ENCODE assay signal across 19 cellular contexts in genomic region chr6:137230547-137230946, GRCh38. TPM values are rescaled to one million over a fixed set of nuclear protein-coding genes. Genes with fewer than 3 reads are reported as not detected.
A peak's percentile ranks its signal among the peaks of the same experiment; 100 is the strongest.
DNase-seq lines count a peak whose midpoint lies in the region; ATAC-seq, FAIRE-seq and TF ChIP-seq lines count a peak whose summit lies in the region.
"Had no signal": no experiment of that assay in that cellular context is flagged by ENCODE, and none has a peak within 500 bp of the region (broad histone marks: within the 10 kb centered on the region; RNA-seq: fewer than 3 reads in every experiment).

No MANE protein-coding gene starts in this region.

- H3K4me1 ChIP-seq in K562 (replicated peaks in 1 of 2; ENCODE audit: control insufficient read depth in 2 of 2, insufficient read depth in 2 of 2, low read length in 2 of 2) = peaks cover 3 to 24% of the 10 kb centered on the region in 2 experiments; a peak in 3 of 5 replicates
- peaks cover 0 to 44% (median 29%) of the 10 kb centered on the region in 4 donors for H3K4me1 ChIP-seq in tibial nerve

- ATAC-seq in K562 = peak; percentile 41; the same call in 1 of the 3 replicates
- ATAC-seq in GM18511 (IDR thresholded peaks at IDR 0.05; ENCODE audit: unreplicated experiment) = no peak
- ATAC-seq in HG02885 (IDR thresholded peaks at IDR 0.05; ENCODE audit: poor library complexity, unreplicated experiment) = no peak

- no peaks in the 10 kb centered on the region for H3K9me1 ChIP-seq in K562 (ENCODE audit: control insufficient read depth, insufficient read depth, low read length)

- TF ChIP-seq CTCF in GM12864 (IDR thresholded peaks at IDR 0.05; ENCODE audit: low read depth, low read length, missing control alignments) (peak; percentile 4), K562 (IDR thresholded peaks at IDR 0.05 in 2 of 3, conservative IDR thresholded peaks at IDR 0.05 in 1 of 3; ENCODE audit: insufficient read depth in 2 of 3, low read depth in 1 of 3, low read length in 3 of 3) (no peak), tibial nerve (IDR thresholded peaks at IDR 0.05) (no peak)

- POLR2A ChIA-PET in K562 (lab: Yijun Ruan, JAX) = no interaction called here

- no peak overlapping the region for H3K4me3 ChIP-seq in GM12864 (ENCODE audit: low read depth, low read length)
- no peak overlapping the region for H3K4me3 ChIP-seq in K562
- H3K4me3 ChIP-seq in tibial nerve = no peak overlapping the region
- H3K4me3 ChIP-seq: heart left ventricle, Peyer's patch had no signal

- H3K9me3 ChIP-seq in K562 (replicated peaks; ENCODE audit: control insufficient read depth, insufficient read depth, low read depth, low read length) (no peaks in the 10 kb centered on the region), tibial nerve (no peaks in the 10 kb centered on the region)
- H3K9me3 ChIP-seq: heart left ventricle, Peyer's patch had no signal

- no peaks in the 10 kb centered on the region for H4K20me1 ChIP-seq in K562 (replicated peaks; ENCODE audit: control insufficient read depth, insufficient read depth, low read length)

- H3K27ac ChIP-seq in K562 (ENCODE audit: extremely low read depth, low read depth, low read length) (no peak overlapping the region), tibial nerve (no peak overlapping the region)

- no peak for FAIRE-seq in K562 (lab: Jason Lieb, UNC)
- FAIRE-seq: H54 had no signal

- no TSS peak for BruUV-seq in K562 (replicated peaks; lab: Mats Ljungman, UMichigan)

- TF ChIP-seq EP300 in K562 (IDR thresholded peaks at IDR 0.05; ENCODE audit: low read length) = no peak
- TF ChIP-seq EP300 in tibial nerve (IDR thresholded peaks at IDR 0.05) = peak in 1 of 2 donors; percentile 17

- H2AFZ ChIP-seq in K562 (ENCODE audit: low read depth, low read length) = no peak overlapping the region

- intact Hi-C loops in K562 (cut with micrococcal nuclease) = no loop called here

- H3K27me3 ChIP-seq in K562 (ENCODE audit: control insufficient read depth in 2 of 2, insufficient read depth in 2 of 2, low read length in 2 of 2) = peaks cover 0 to 11% of the 10 kb centered on the region in 2 experiments; a peak in 3 of 5 replicates
- H3K27me3 ChIP-seq in tibial nerve = no peaks in the 10 kb centered on the region
- H3K27me3 ChIP-seq: heart left ventricle, Peyer's patch had no signal

- CTCF ChIA-PET in K562 (lab: Yijun Ruan, JAX; ENCODE audit: low intra/inter-chr PET ratio) = no interaction called here

- no peak for TF ChIP-seq RAD21 in K562 (CRISPR knock-in tag; conservative IDR thresholded peaks at IDR 0.05 in 1 of 2, IDR thresholded peaks at IDR 0.05 in 1 of 2)

- in situ Hi-C loops in K562 (cut with MboI) = no loop called here

- DNase-seq in GM12864 (ENCODE audit: low read depth) = no peak
- DNase-seq in MV-4-11 (lab: John Stamatoyannopoulos, UW) = peak; percentile 29
- no peak for DNase-seq in K562 (ENCODE audit: extremely low read depth in 1 of 4, low spot score in 3 of 4)
- DNase-seq in pons (ENCODE audit: low spot score) = peak; percentile 74
- DNase-seq in tibial nerve (ENCODE audit: low spot score in 2 of 2) = no peak
- DNase-seq in NCI-H146 treated with DMSO at 0.1 percent for 48 hours (lab: John Stamatoyannopoulos, UW; ENCODE audit: unreplicated experiment) = no peak
- DNase-seq: DMS 273 treated with DMSO at 0.1 percent for 48 hours, heart left ventricle, KBM-7, mammary epithelial cell, NCI-H1105, NCI-H774, Peyer's patch had no signal

- TF ChIP-seq POLR2A in K562 (conservative IDR thresholded peaks at IDR 0.05) (no peak), tibial nerve (IDR thresholded peaks at IDR 0.05) (no peak)

- no peak overlapping the region for H3K4me2 ChIP-seq in K562 (ENCODE audit: insufficient read depth, low read length)

- no peaks in the 10 kb centered on the region for H3K79me2 ChIP-seq in K562 (ENCODE audit: control insufficient read depth, insufficient read depth, low read length)

- H3K36me3 ChIP-seq in K562 (ENCODE audit: control insufficient read depth, insufficient read depth, low read length) (no peaks in the 10 kb centered on the region), tibial nerve (no peaks in the 10 kb centered on the region)
- H3K36me3 ChIP-seq: heart left ventricle, Peyer's patch had no signal

- no peak overlapping the region for H3K9ac ChIP-seq in K562 (ENCODE audit: insufficient read depth in 1 of 2, low read depth in 2 of 2, low read length in 2 of 2)

- WGBS in K562 (ENCODE audit: insufficient coverage, low coverage, missing lambda C conversion rate) = 3% methylated on average over 5 of the region's 5 CpGs
- 84 to 92% methylated on average over 5 of the region's 5 CpGs for WGBS in tibial nerve, 2 donors

TF ChIP-seq in K562, 482 proteins besides CTCF, POLR2A, EP300 and RAD21:
- TF ChIP-seq ZBTB17 (CRISPR knock-in tag; IDR thresholded peaks at IDR 0.05) (no peak), DPF2 (IDR thresholded peaks at IDR 0.05) (no peak), ZBTB5 (IDR thresholded peaks at IDR 0.05) (no peak), BDP1 (IDR thresholded peaks at IDR 0.05; ENCODE audit: insufficient read depth, insufficient read length) (no peak)

RNA-seq across cellular contexts. Expression of gene IFNGR1, which starts 11.4 kb away (rescaled TPM):
- 20.6 and 45.2 TPM in 2 replicates for total RNA-seq in K562 (2011; cell fraction: chromatin; rRNA removed; ENCODE audit: low replicate concordance)
- 21.5 and 26.5 TPM in 2 replicates for total RNA-seq in K562 (2011; cell fraction: nucleolus; rRNA removed)
- total RNA-seq in K562 (2011; cell fraction: nucleoplasm; rRNA removed) = 30.9 and 31.5 TPM in 2 replicates
- total RNA-seq in K562 (2014; rRNA removed) (13.4 and 14.7 TPM in 2 replicates), K562 (2014; rRNA removed; fragmentation: Illumina TruSeq; extraction: Trizol) (26.7 and 31.3 TPM in 2 replicates), K562 (2015; rRNA removed; fragmentation: Illumina TruSeq; extraction: Trizol) (33.4 and 38.9 TPM in 2 replicates), K562 (2021) (16.8 and 17.7 TPM in 2 replicates), tibial nerve (100 to 1,000 TPM in 1 of 4 donors, 10 to 100 TPM in 3; 73.8 to 125 (median 97.8) TPM)
- polyA plus RNA-seq in K562 (2011; rRNA removed) (33.0 and 52.5 TPM in 2 replicates), K562 (2014; fragmentation: Illumina TruSeq; extraction: Trizol) (22.4 and 26.7 TPM in 2 replicates), K562 (2014; fragmentation: Nextera tagmentation; extraction: Ambion mirVana) (10 to 100 TPM; 41.5 to 47.0 TPM), K562 (2014; rRNA removed) (19.3 and 21.2 TPM in 2 replicates)
- polyA plus RNA-seq in K562 (2011; cell fraction: cytosol; rRNA removed) = 4.8 and 21.0 TPM in 2 replicates
- polyA plus RNA-seq in K562 (2011; cell fraction: nucleus; rRNA removed) = 24.7 and 52.5 TPM in 2 replicates
- 22.6 and 25.6 TPM in 2 replicates for polyA plus RNA-seq in K562 (2012)
- polyA minus RNA-seq in K562 (2011; rRNA and poly(A)+ RNA removed) = 16.9 and 42.2 TPM in 2 replicates
- 8.5 and 22.1 TPM in 2 replicates for polyA minus RNA-seq in K562 (2011; cell fraction: cytosol; rRNA and poly(A)+ RNA removed)
- 11.8 and 45.1 TPM in 2 replicates for polyA minus RNA-seq in K562 (2011; cell fraction: nucleus; rRNA and poly(A)+ RNA removed)

RNA-seq across cellular contexts. Expression of gene IL22RA2, which starts 57.1 kb away (rescaled TPM):
- not detected in 2 replicates for total RNA-seq in K562 (2011; cell fraction: chromatin; rRNA removed; ENCODE audit: low replicate concordance)
- total RNA-seq in K562 (2011; cell fraction: nucleolus; rRNA removed) = not detected in 2 replicates
- total RNA-seq in K562 (2011; cell fraction: nucleoplasm; rRNA removed) = not detected in 2 replicates
- not detected in 2 replicates for total RNA-seq in K562 (2014; rRNA removed)
- not detected in 2 replicates for total RNA-seq in K562 (2014; rRNA removed; fragmentation: Illumina TruSeq; extraction: Trizol)
- total RNA-seq in K562 (2015; rRNA removed; fragmentation: Illumina TruSeq; extraction: Trizol) = not detected in 2 replicates
- total RNA-seq in K562 (2021) = not detected in 2 replicates
- polyA plus RNA-seq in K562 (2011; rRNA removed) = not detected in 2 replicates
- polyA plus RNA-seq in K562 (2011; cell fraction: cytosol; rRNA removed) = not detected in 2 replicates
- not detected in 2 replicates for polyA plus RNA-seq in K562 (2011; cell fraction: nucleus; rRNA removed)
- polyA plus RNA-seq in K562 (2012) = not detected in 2 replicates
- not detected in 2 replicates for polyA plus RNA-seq in K562 (2014; fragmentation: Illumina TruSeq; extraction: Trizol)
- not detected for polyA plus RNA-seq in K562 (2014; fragmentation: Nextera tagmentation; extraction: Ambion mirVana)
- 0.03 TPM in 1 of 2 replicates, not detected in the other for polyA plus RNA-seq in K562 (2014; rRNA removed)
- polyA minus RNA-seq in K562 (2011; rRNA and poly(A)+ RNA removed) = not detected in 2 replicates
- not detected in 2 replicates for polyA minus RNA-seq in K562 (2011; cell fraction: cytosol; rRNA and poly(A)+ RNA removed)
- polyA minus RNA-seq in K562 (2011; cell fraction: nucleus; rRNA and poly(A)+ RNA removed) = not detected in 2 replicates
- not detected for total RNA-seq in tibial nerve
- total RNA-seq: mammary epithelial cell, Peyer's patch, progenitor cell of endocrine pancreas, temporal lobe had no signal
- polyA plus RNA-seq: BJ, mammary epithelial cell had no signal

Comparison
In these comparisons a context has a peak if more than half of its experiments do, and no peak if none do; other contexts are left out.
1. DNase-seq: peak in MV-4-11 (single experiment) and pons (single experiment); none in GM12864 (single experiment), K562 (0 of 4), tibial nerve (0 of 2) and NCI-H146 treated with DMSO at 0.1 percent for 48 hours (single experiment).